9 cellular contexts compared by ENCODE assay signal in genomic region chr19:36837525-36837901, GRCh38. TPM values are rescaled to one million over a fixed set of nuclear protein-coding genes. Genes with fewer than 3 reads are reported as not detected.
DNase-seq lines count a peak whose midpoint lies in the region; ATAC-seq, FAIRE-seq and TF ChIP-seq lines count a peak whose summit lies in the region.
"Had no signal": no experiment of that assay in that cellular context is flagged by ENCODE, and none has a peak within 500 bp of the region (broad histone marks: within the 10 kb centered on the region; RNA-seq: fewer than 3 reads in every experiment).

No MANE protein-coding gene starts in this region.

- no peak for TF ChIP-seq RAD21 in GM12878 (IDR thresholded peaks at IDR 0.05; ENCODE audit: insufficient read depth, low read depth, low read length)

- in situ Hi-C loops in GM12878 (cut with MboI), result no loop called here

- CTCF ChIA-PET in GM12878 (lab: Yijun Ruan, JAX), result interaction anchor here (0.6 to 1.3 kb wide), 2 partner anchors 13 to 17 kb away, joined by 4 read pairs; partner anchors contain the start of gene ZNF345

- H3K9me3 ChIP-seq in GM12878 (replicated peaks; ENCODE audit: control insufficient read depth, insufficient read depth, low read length) (peaks cover 19% of the 10 kb centered on the region), thoracic aorta (peaks cover 30% of the 10 kb centered on the region)

- no peak overlapping the region for H3K4me3 Mint-ChIP-seq in immature natural killer cell
- H3K4me3 Mint-ChIP-seq: activated CD8-positive, alpha-beta memory T cell treated with anti-CD3 and anti-CD28 coated beads, Interleukin-2, amount 10 ng/mL, durations not matched to agents 7 days and 5 days had no signal

- ATAC-seq in GM12878, result no peak
- ATAC-seq in left lobe of liver, result peak; percentile 45
- no peak for ATAC-seq in thoracic aorta (ENCODE audit: insufficient number of reproducible peaks, low FRiP score, low read depth)

- H3K4me1 ChIP-seq in GM12878 (ENCODE audit: control insufficient read depth, insufficient read depth, low read length) (0 out of 2 replicates have a peak, but pooled peaks cover 3% of the 10 kb centered on the region), thoracic aorta (ENCODE audit: control insufficient read depth in 1 of 2, low read depth in 2 of 2) (peaks cover 0 to 20% of the 10 kb centered on the region in 2 donors)

- peak; percentile 48 for DNase-seq in NCI-H146 treated with DMSO at 0.1 percent for 48 hours (lab: John Stamatoyannopoulos, UW; ENCODE audit: unreplicated experiment)
- no peak for DNase-seq in NCI-H146 (lab: John Stamatoyannopoulos, UW)
- DNase-seq in GM12878 (ENCODE audit: low read depth, low spot score), result no peak
- peak; percentile 56 for DNase-seq in left lobe of liver (ENCODE audit: low spot score)
- DNase-seq in thoracic aorta (ENCODE audit: low spot score), result no peak
- no peak for DNase-seq in immature natural killer cell
- no peak for DNase-seq in posterior vena cava (ENCODE audit: low spot score)
- DNase-seq in NCI-H1694 treated with DMSO at 0.1 percent for 48 hours (lab: John Stamatoyannopoulos, UW), result no peak

- peaks cover 0 to 2% (median 2%) of the 10 kb centered on the region in 3 donors for H3K27me3 Mint-ChIP-seq in immature natural killer cell (ENCODE audit: low read depth in 3 of 3)
- H3K27me3 Mint-ChIP-seq: activated CD8-positive, alpha-beta memory T cell treated with anti-CD3 and anti-CD28 coated beads, Interleukin-2, amount 10 ng/mL, durations not matched to agents 7 days and 5 days had no signal

- SMC1A ChIA-PET in GM12878 (lab: Charles Lee; ENCODE audit: uncharacterized antibody, unreplicated experiment), result interaction anchor here (1.2 to 4.6 kb wide), 2 partner anchors 12 to 14 kb away, joined by 3 to 37 read pairs; partner anchors contain the start of gene ZNF345

- H3K4me1 Mint-ChIP-seq in immature natural killer cell, result peaks cover 0 to 18% of the 10 kb centered on the region in 2 donors

- intact Hi-C loops in GM12878 (cut with micrococcal nuclease; ENCODE audit: unreplicated experiment) (loop anchor here (5.0 kb wide), 1 partner anchor 65 kb away; the partner anchor contains the start of gene ZNF850), posterior vena cava (cut with DNase I) (no loop called here)

- peak overlapping the region; percentile 79 for H3K4me3 ChIP-seq in GM12878
- H3K4me3 ChIP-seq in thoracic aorta, result peak overlapping the region; percentile 92

- peak overlapping the region; percentile 83 for H2AFZ ChIP-seq in GM12878 (ENCODE audit: control insufficient read depth, low read depth, low read length)

- TF ChIP-seq CTCF in GM12878 (IDR thresholded peaks at IDR 0.05 in 2 of 3, conservative IDR thresholded peaks at IDR 0.05 in 1 of 3; ENCODE audit: control insufficient read depth in 2 of 3, extremely low read depth in 1 of 3, insufficient read depth in 1 of 3, low read depth in 3 of 3, low read length in 3 of 3) (no peak), thoracic aorta (IDR thresholded peaks at IDR 0.05) (no peak)

- RAD21 ChIA-PET in GM12878 (lab: Charles Lee; ENCODE audit: unreplicated experiment), result interaction anchor here (3.0 kb wide), 1 partner anchor 12 kb away, joined by 38 read pairs; the partner anchor contains the start of gene ZNF345

- H3K36me3 ChIP-seq in GM12878 (ENCODE audit: control insufficient read depth in 2 of 2, insufficient read depth in 2 of 2, low read length in 1 of 2) (peaks cover 0 to 3% of the 10 kb centered on the region in 2 experiments; a peak in 1 of 4 replicates), thoracic aorta (peaks cover 9% of the 10 kb centered on the region)

- no TSS peak for BruUV-seq in GM12878 (replicated peaks; lab: Mats Ljungman, UMichigan)

- no peak overlapping the region for H3K27ac Mint-ChIP-seq in immature natural killer cell
- H3K27ac Mint-ChIP-seq: activated CD8-positive, alpha-beta memory T cell treated with anti-CD3 and anti-CD28 coated beads, Interleukin-2, amount 10 ng/mL, durations not matched to agents 7 days and 5 days had no signal

- H3K4me2 ChIP-seq in GM12878 (ENCODE audit: control insufficient read depth, insufficient read depth), result peak overlapping the region; percentile 90

- 18% methylated on average over 6 of the region's 6 CpGs for WGBS in GM12878 (ENCODE audit: insufficient coverage, insufficient replicate concordance, low lambda C conversion rate, missing lambda C conversion rate)

- H3K27ac ChIP-seq in GM12878 (ENCODE audit: control insufficient read depth, insufficient read depth) (peak overlapping the region; percentile 69), thoracic aorta (peak overlapping the region; percentile 83 to 90)

- H3K9me3 Mint-ChIP-seq in immature natural killer cell, result peaks cover 11 to 27% (median 24%) of the 10 kb centered on the region in 6 donors

- no peak for TF ChIP-seq POLR2A in GM12878 (IDR thresholded peaks at IDR 0.05; ENCODE audit: low read depth, low read length)

- H4K20me1 ChIP-seq in GM12878 (ENCODE audit: control insufficient read depth, insufficient read depth), result no peaks in the 10 kb centered on the region

- no peak for FAIRE-seq in GM12878 (lab: Jason Lieb, UNC)

- POLR2A ChIA-PET in GM12878 (lab: Charles Lee), result interaction anchor here (1.0 to 3.3 kb wide), 2 partner anchors 12 to 150 kb away, joined by 4 to 37 read pairs; partner anchors contain the start of genes ZNF345 and ZNF567

- H3K9ac ChIP-seq in GM12878 (ENCODE audit: control insufficient read depth, insufficient read depth, low read length), result peak overlapping the region; percentile 71

- TF ChIP-seq EP300 in GM12878 (IDR thresholded peaks at IDR 0.05; ENCODE audit: borderline replicate concordance in 1 of 2, control insufficient read depth in 1 of 2, low read depth in 2 of 2, low read length in 2 of 2), result no peak

- H3K27me3 ChIP-seq in GM12878 (replicated peaks in 1 of 2; ENCODE audit: control insufficient read depth in 2 of 2, insufficient read depth in 2 of 2, low read length in 1 of 2) (no peaks in the 10 kb centered on the region), thoracic aorta (replicated peaks; ENCODE audit: insufficient read depth) (no peaks in the 10 kb centered on the region)

- H3K36me3 Mint-ChIP-seq in immature natural killer cell, result peaks cover 26 to 39% (median 39%) of the 10 kb centered on the region in 3 donors

- 0 out of 2 replicates have a peak, but pooled peaks cover 2% of the 10 kb centered on the region for H3K79me2 ChIP-seq in GM12878 (ENCODE audit: control insufficient read depth, insufficient read depth, low read length)

TF ChIP-seq in GM12878, 131 proteins besides CTCF, POLR2A, EP300 and RAD21:
- no peak for TF ChIP-seq CEBPB (IDR thresholded peaks at IDR 0.05; ENCODE audit: borderline replicate concordance in 1 of 2, low read depth in 2 of 2, low read length in 2 of 2)
- TF ChIP-seq ETV6 (conservative IDR thresholded peaks at IDR 0.05 in 1 of 2, IDR thresholded peaks at IDR 0.05 in 1 of 2; ENCODE audit: borderline replicate concordance in 1 of 2, low read depth in 1 of 2), result no peak
- no peak for TF ChIP-seq EZH2 (IDR thresholded peaks at IDR 0.05; ENCODE audit: borderline replicate concordance, control insufficient read depth, low read depth, low read length)
- TF ChIP-seq CBX5 (IDR thresholded peaks at IDR 0.05; ENCODE audit: low read depth), result 0 out of 2 replicates have a peak, but pooled peaks have one; percentile 8

RNA-seq across cellular contexts. Expression of gene ZNF790, which starts 0.7 kb away (rescaled TPM):
- 19.7 and 23.4 TPM in 2 replicates for total RNA-seq in GM12878 (2013; cell fraction: nucleolus; rRNA removed)
- 3.1 and 3.2 TPM in 2 replicates for total RNA-seq in GM12878 (2014; rRNA removed)
- 5.2 and 5.3 TPM in 2 replicates for total RNA-seq in GM12878 (2014; rRNA removed; fragmentation: Illumina TruSeq; extraction: Trizol)
- total RNA-seq in GM12878 (2021), result 2.5 and 2.9 TPM in 2 replicates
- 2.7 TPM for polyA plus RNA-seq in GM12878 (2011; ENCODE audit: low read depth)
- polyA plus RNA-seq in GM12878 (2011; rRNA removed), result 0.87 and 1.7 TPM in 2 replicates
- 0.72 and 1.3 TPM in 2 replicates for polyA plus RNA-seq in GM12878 (2011; cell fraction: cytosol; rRNA removed)
- 0.51 and 0.91 TPM in 2 replicates for polyA plus RNA-seq in GM12878 (2011; cell fraction: nucleus; rRNA removed)
- polyA plus RNA-seq in GM12878 (2012), result 2.3 and 3.6 TPM in 2 replicates
- polyA plus RNA-seq in GM12878 (2014; fragmentation: Illumina TruSeq; extraction: Trizol), result 2.7 and 3.7 TPM in 2 replicates
- 1 to 10 TPM; 1.6 to 2.5 TPM for polyA plus RNA-seq in GM12878 (2014; fragmentation: Nextera tagmentation; extraction: Ambion mirVana)
- 1.6 and 2.1 TPM in 2 replicates for polyA plus RNA-seq in GM12878 (2014; rRNA removed)
- 1 to 10 TPM; 3.2 to 4.2 TPM for polyA plus RNA-seq in GM12878 (2016; fragmentation: Nextera tagmentation; extraction: Ambion mirVana)
- 1.6 and 2.2 TPM in 2 replicates for polyA minus RNA-seq in GM12878 (2011; rRNA and poly(A)+ RNA removed)
- polyA minus RNA-seq in GM12878 (2011; cell fraction: cytosol; rRNA and poly(A)+ RNA removed), result 0.31 and 0.53 TPM in 2 replicates
- 0.67 and 0.85 TPM in 2 replicates for polyA minus RNA-seq in GM12878 (2011; cell fraction: nucleus; rRNA and poly(A)+ RNA removed)
- 5.1 TPM for total RNA-seq in left lobe of liver
- total RNA-seq in thoracic aorta, result 1 to 10 TPM; 7.4 to 8.8 TPM
- polyA plus RNA-seq in immature natural killer cell, result 1 to 10 TPM; 6.2 to 8.8 (median 8.5) TPM
- total RNA-seq in posterior vena cava, result 1 to 10 TPM; 7.1 to 8.4 TPM

RNA-seq across cellular contexts. Expression of gene ZNF345, which starts 13.2 kb away (rescaled TPM):
- 15.4 and 19.1 TPM in 2 replicates for total RNA-seq in GM12878 (2013; cell fraction: nucleolus; rRNA removed)
- total RNA-seq in GM12878 (2014; rRNA removed), result 1.3 and 1.9 TPM in 2 replicates
- 1.8 and 1.9 TPM in 2 replicates for total RNA-seq in GM12878 (2014; rRNA removed; fragmentation: Illumina TruSeq; extraction: Trizol)
- 1.5 and 1.8 TPM in 2 replicates for total RNA-seq in GM12878 (2021)
- 1.3 TPM for polyA plus RNA-seq in GM12878 (2011; ENCODE audit: low read depth)
- polyA plus RNA-seq in GM12878 (2011; rRNA removed), result 2.3 and 3.3 TPM in 2 replicates
- polyA plus RNA-seq in GM12878 (2011; cell fraction: cytosol; rRNA removed), result 0.74 and 1.2 TPM in 2 replicates
- 2.0 and 2.1 TPM in 2 replicates for polyA plus RNA-seq in GM12878 (2011; cell fraction: nucleus; rRNA removed)
- polyA plus RNA-seq in GM12878 (2012), result 2.7 and 2.9 TPM in 2 replicates
- polyA plus RNA-seq in GM12878 (2014; fragmentation: Illumina TruSeq; extraction: Trizol), result 2.4 and 2.6 TPM in 2 replicates
- 1 to 10 TPM; 1.3 to 1.5 TPM for polyA plus RNA-seq in GM12878 (2014; fragmentation: Nextera tagmentation; extraction: Ambion mirVana)
- polyA plus RNA-seq in GM12878 (2014; rRNA removed), result 1.7 and 2.3 TPM in 2 replicates
- polyA plus RNA-seq in GM12878 (2016; fragmentation: Nextera tagmentation; extraction: Ambion mirVana), result 1 to 10 TPM; 2.1 to 3.0 TPM
- polyA minus RNA-seq in GM12878 (2011; rRNA and poly(A)+ RNA removed), result 1.8 and 2.1 TPM in 2 replicates
- not detected in 2 replicates for polyA minus RNA-seq in GM12878 (2011; cell fraction: cytosol; rRNA and poly(A)+ RNA removed)
- polyA minus RNA-seq in GM12878 (2011; cell fraction: nucleus; rRNA and poly(A)+ RNA removed), result 0.97 and 2.1 TPM in 2 replicates
- total RNA-seq in left lobe of liver, result 2.1 TPM
- 1 to 10 TPM; 5.7 to 9.7 TPM for total RNA-seq in thoracic aorta
- 1 to 10 TPM; 3.2 to 5.4 (median 3.6) TPM for polyA plus RNA-seq in immature natural killer cell
- total RNA-seq in posterior vena cava, result 1 to 10 TPM; 5.3 to 6.6 TPM

Comparison
In these comparisons a context has a peak if more than half of its experiments do, and no peak if none do; other contexts are left out.
1. DNase-seq: peak in NCI-H146 treated with DMSO at 0.1 percent for 48 hours (single experiment) and left lobe of liver (single experiment); none in NCI-H146 (single experiment), GM12878 (single experiment), thoracic aorta (single experiment), immature natural killer cell (0 of 3), posterior vena cava (single experiment) and NCI-H1694 treated with DMSO at 0.1 percent for 48 hours (single experiment).